Comparison of ENCODE assay signal across 19 cellular contexts in genomic region chr3:47042231-47042791, GRCh38.
"Had no signal": no experiment of that assay in that cellular context is flagged by ENCODE, and none has a peak within 500 bp of the region (broad histone marks: within the 10 kb centered on the region; RNA-seq: fewer than 3 reads in every experiment).

No MANE protein-coding gene starts in this region.

- H3K27ac Mint-ChIP-seq: activated CD4-positive, alpha-beta memory T cell treated with anti-CD3 and anti-CD28 coated beads for 36 hours; type B pancreatic cell had no signal

- H3K4me3 Mint-ChIP-seq: activated CD4-positive, alpha-beta memory T cell treated with anti-CD3 and anti-CD28 coated beads for 36 hours; activated T-cell treated with anti-CD3 and anti-CD28 coated beads, Interleukin-2, amount 50 U/mL, for 4 hours; central memory CD8-positive, alpha-beta T cell; type B pancreatic cell had no signal

- H3K4me1 ChIP-seq: suprapubic skin had no signal

- DNase-seq: activated CD4-positive, alpha-beta memory T cell treated with anti-CD3 and anti-CD28 coated beads for 36 hours; activated CD4-positive, alpha-beta T cell treated with anti-CD3 and anti-CD28 coated beads for 1 hour; activated effector memory CD4-positive, alpha-beta T cell treated with anti-CD3 and anti-CD28 coated beads, Interleukin-2, amount 50 U/mL, for 16 hours; activated T-cell treated with anti-CD3 and anti-CD28 coated beads, Interleukin-2, amount 50 U/mL, for 4 hours; anterior cingulate cortex; brain microvascular endothelial cell; effector CD4-positive, alpha-beta T cell; foreskin fibroblast; hypothalamus; mesendoderm; stimulated activated CD4-positive, alpha-beta T cell treated with anti-CD3 and anti-CD28 coated beads, Interleukin-4, amount 100 ng/mL, for 24 hours; stimulated activated naive CD4-positive, alpha-beta T cell treated with Interleukin-2 at 50 U/mL for 16 hours; T-helper 1 cell had no signal

- H3K9me3 Mint-ChIP-seq: activated CD4-positive, alpha-beta memory T cell treated with anti-CD3 and anti-CD28 coated beads for 36 hours; activated T-cell treated with anti-CD3 and anti-CD28 coated beads, Interleukin-2, amount 50 U/mL, for 4 hours; central memory CD8-positive, alpha-beta T cell; type B pancreatic cell had no signal

- H3K4me3 ChIP-seq: coronary artery, suprapubic skin had no signal

- H3K27ac ChIP-seq: brain microvascular endothelial cell, coronary artery, parathyroid adenoma, suprapubic skin, VCaP had no signal

- H3K27me3 ChIP-seq: brain microvascular endothelial cell, suprapubic skin had no signal

- ATAC-seq: activated T-cell treated with anti-CD3 and anti-CD28 coated beads, Interleukin-2, amount 50 U/mL, for 4 hours had no signal

- H3K9me3 ChIP-seq: suprapubic skin had no signal

- H3K27me3 Mint-ChIP-seq: activated CD4-positive, alpha-beta memory T cell treated with anti-CD3 and anti-CD28 coated beads for 36 hours; central memory CD8-positive, alpha-beta T cell; type B pancreatic cell had no signal
